In the genomic region with DNA sequence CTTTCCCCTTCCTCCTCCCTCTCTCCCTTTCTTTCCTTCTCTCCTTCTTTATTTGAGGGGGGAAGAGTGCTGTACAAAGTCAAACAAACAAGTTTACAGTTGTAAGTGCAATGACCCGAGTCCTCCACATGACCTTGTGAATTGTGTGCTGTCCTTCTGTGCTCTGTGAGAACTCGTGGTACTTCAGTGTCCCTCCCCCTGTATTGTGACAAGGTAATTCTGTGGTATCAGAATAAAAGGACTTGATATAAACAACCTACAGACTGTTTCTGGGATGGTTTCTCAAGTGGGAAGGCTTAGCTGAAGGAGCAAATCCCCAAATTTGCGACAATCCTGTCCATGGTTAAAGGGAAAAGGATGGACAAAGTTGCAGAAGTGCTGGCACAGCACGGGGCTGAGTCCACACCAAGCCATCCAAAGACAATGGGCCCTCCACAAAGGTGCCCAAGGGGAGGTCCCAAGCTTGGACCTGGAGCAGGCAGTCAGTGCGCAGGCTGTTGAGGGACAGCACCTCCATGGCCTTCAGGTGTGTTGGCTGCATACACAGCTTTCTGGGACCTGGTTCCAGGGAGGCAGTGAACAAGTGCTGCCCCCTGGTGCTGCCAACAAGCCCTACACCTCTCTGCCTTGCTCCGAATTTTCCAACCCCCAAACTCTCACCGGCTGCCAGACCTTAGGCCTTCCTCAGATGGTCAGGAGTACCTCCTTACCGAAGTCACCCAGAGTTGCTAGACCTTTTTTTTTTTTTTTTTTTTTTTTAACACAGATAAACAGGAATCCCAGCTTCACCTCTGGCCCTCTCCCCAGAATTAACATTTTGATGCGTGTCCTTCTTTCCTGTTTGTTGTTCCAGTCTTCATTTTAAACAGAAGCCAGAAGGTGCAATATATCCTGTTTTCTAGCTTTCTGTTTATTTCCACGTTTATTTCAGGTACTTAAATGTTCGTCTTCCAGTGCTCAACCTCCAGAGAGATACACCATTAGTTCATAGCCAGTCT, we compare ENCODE assay signal across 8 cellular contexts. TPM values are rescaled to one million over a fixed set of nuclear protein-coding genes. Genes with fewer than 3 reads are reported as not detected.
DNase-seq lines count a peak whose midpoint lies in the region; ATAC-seq and TF ChIP-seq lines count a peak whose summit lies in the region.

No MANE protein-coding gene starts in this region.

- DNase-seq in A673 (ENCODE audit: low spot score) (peak; percentile 43), HFFc6 (peak; percentile 43), myocyte (ENCODE audit: low read depth) (peak; percentile 61), NCI-H2029 treated with DMSO at 0.1 percent for 48 hours (lab: John Stamatoyannopoulos, UW) (no peak), NCI-H2196 (lab: John Stamatoyannopoulos, UW; ENCODE audit: unreplicated experiment) (no peak)
- peak; percentile 52 to 67 for DNase-seq in activated CD4-positive, alpha-beta T cell treated with anti-CD3 and anti-CD28 coated beads, Interleukin-2, amount 50 U/mL, for 24 hours (ENCODE audit: low read depth in 1 of 2, low spot score in 1 of 2)
- DNase-seq in effector memory CD8-positive, alpha-beta T cell, result peak; percentile 58 to 66 (median 65)
- DNase-seq in stimulated activated naive CD8-positive, alpha-beta T cell treated with anti-CD3 and anti-CD28 coated beads, Interleukin-15, amount 100 ng/mL, for 72 hours, result peak; percentile 71 to 76

- H3K4me3 ChIP-seq in A673 (ENCODE audit: low read depth, low read length, poor library complexity, severe bottlenecking), result no peak overlapping the region

- POLR2A ChIA-PET in A673 (lab: Charles Lee; ENCODE audit: low non-redundant PET), result interaction anchor here (0.6 kb wide), 2 partner anchors 132 to 134 kb away, joined by 4 to 19 read pairs; no protein-coding TSS in a partner anchor

- peaks cover 2% of the 10 kb centered on the region for H3K36me3 ChIP-seq in A673 (ENCODE audit: insufficient read depth, low read length, poor library complexity, severe bottlenecking)

- BruUV-seq in A673 (replicated peaks; lab: Mats Ljungman, UMichigan), result no TSS peak

- H3K9me3 Mint-ChIP-seq in HFFc6, result no peaks in the 10 kb centered on the region
- no peaks in the 10 kb centered on the region for H3K9me3 Mint-ChIP-seq in effector memory CD8-positive, alpha-beta T cell
- no peaks in the 10 kb centered on the region for H3K9me3 Mint-ChIP-seq in stimulated activated naive CD8-positive, alpha-beta T cell treated with anti-CD3 and anti-CD28 coated beads, Interleukin-15, amount 100 ng/mL, for 72 hours

- peaks cover 27% of the 10 kb centered on the region for H3K4me1 Mint-ChIP-seq in HFFc6 (ENCODE audit: low read depth)
- peaks cover 17% of the 10 kb centered on the region in 2 donors for H3K4me1 Mint-ChIP-seq in effector memory CD8-positive, alpha-beta T cell (ENCODE audit: low read depth in 2 of 2)
- peaks cover 34% of the 10 kb centered on the region for H3K4me1 Mint-ChIP-seq in stimulated activated naive CD8-positive, alpha-beta T cell treated with anti-CD3 and anti-CD28 coated beads, Interleukin-15, amount 100 ng/mL, for 72 hours

- intact Hi-C loops in A673 (cut with micrococcal nuclease; ENCODE audit: unreplicated experiment), result loop anchor here (1.0 kb wide), 1 partner anchor 132 kb away; no protein-coding TSS in a partner anchor

- no peaks in the 10 kb centered on the region for H3K27me3 ChIP-seq in A673 (replicated peaks; ENCODE audit: insufficient read depth, low read depth, low read length, poor library complexity)

- no peaks in the 10 kb centered on the region for H3K4me1 ChIP-seq in A673 (ENCODE audit: insufficient read depth, low read length, poor library complexity, severe bottlenecking)

- H3K4me3 Mint-ChIP-seq in HFFc6, result peak overlapping the region; percentile 68
- peak overlapping the region in 1 of 2 donors; percentile 40 for H3K4me3 Mint-ChIP-seq in effector memory CD8-positive, alpha-beta T cell
- H3K4me3 Mint-ChIP-seq in stimulated activated naive CD8-positive, alpha-beta T cell treated with anti-CD3 and anti-CD28 coated beads, Interleukin-15, amount 100 ng/mL, for 72 hours, result peak overlapping the region; percentile 14 to 68

- H3K9me3 ChIP-seq in A673 (ENCODE audit: low read depth, low read length, poor library complexity, severe bottlenecking), result no peaks in the 10 kb centered on the region

- peak; percentile 66 for TF ChIP-seq CTCF in A673 (conservative IDR thresholded peaks at IDR 0.05; ENCODE audit: low read depth, low read length)
- TF ChIP-seq CTCF in HFFc6 (IDR thresholded peaks at IDR 0.05), result peak; percentile 92

- ATAC-seq in effector memory CD8-positive, alpha-beta T cell (replicated peaks), result no peak
- ATAC-seq in stimulated activated naive CD8-positive, alpha-beta T cell treated with anti-CD3 and anti-CD28 coated beads, Interleukin-15, amount 100 ng/mL, for 72 hours, result no peak

- peak overlapping the region; percentile 64; the same call in 1 of the 2 replicates for H3K27ac Mint-ChIP-seq in HFFc6
- no peak overlapping the region for H3K27ac Mint-ChIP-seq in effector memory CD8-positive, alpha-beta T cell
- H3K27ac Mint-ChIP-seq in stimulated activated naive CD8-positive, alpha-beta T cell treated with anti-CD3 and anti-CD28 coated beads, Interleukin-15, amount 100 ng/mL, for 72 hours, result no peak overlapping the region

- H3K27me3 Mint-ChIP-seq in HFFc6 (ENCODE audit: insufficient read depth), result no peaks in the 10 kb centered on the region
- H3K27me3 Mint-ChIP-seq in effector memory CD8-positive, alpha-beta T cell, result peaks cover 0 to 24% of the 10 kb centered on the region in 2 donors
- no peaks in the 10 kb centered on the region for H3K27me3 Mint-ChIP-seq in stimulated activated naive CD8-positive, alpha-beta T cell treated with anti-CD3 and anti-CD28 coated beads, Interleukin-15, amount 100 ng/mL, for 72 hours

- H3K27ac ChIP-seq in A673 (ENCODE audit: low read depth, low read length, poor library complexity, severe bottlenecking), result no peak overlapping the region

- CTCF ChIA-PET in A673 (lab: Charles Lee), result interaction anchor here (0.5 to 1.6 kb wide), 3 partner anchors 107 to 306 kb away, joined by 3 to 33 read pairs (median 13); no protein-coding TSS in a partner anchor

- peaks cover 3% of the 10 kb centered on the region for H3K36me3 Mint-ChIP-seq in HFFc6 (ENCODE audit: low read depth)
- H3K36me3 Mint-ChIP-seq in effector memory CD8-positive, alpha-beta T cell (ENCODE audit: insufficient read depth), result peaks cover 12% of the 10 kb centered on the region

RNA-seq across cellular contexts. Expression of gene APEH, which starts 2.6 kb away (rescaled TPM):
- 64.9 and 67.4 TPM in 2 replicates for total RNA-seq in A673 (2021)
- total RNA-seq in HFFc6 (2021; fragmentation: NEBNext Ultra II Directional; extraction: Animal tissue kit (Norgen Biotek cat#: 25700)), result 100 to 1,000 TPM in 5 of 6 experiments, 10 to 100 TPM in 1; 98.5 to 126 (median 112) TPM
- total RNA-seq in myocyte, result 121 and 124 TPM in 2 replicates
- 116 TPM for polyA plus RNA-seq in myocyte (2012)

RNA-seq across cellular contexts. Expression of gene MST1, which starts 17.7 kb away (rescaled TPM):
- total RNA-seq in A673 (2021) (3.7 and 4.5 TPM in 2 replicates), myocyte (10.8 and 15.7 TPM in 2 replicates)
- 1 to 10 TPM; 3.4 to 7.4 (median 4.8) TPM for total RNA-seq in HFFc6 (2021; fragmentation: NEBNext Ultra II Directional; extraction: Animal tissue kit (Norgen Biotek cat#: 25700))
- polyA plus RNA-seq in myocyte (2012), result 25.4 TPM

RNA-seq across cellular contexts. Expression of gene RNF123, which starts 17.8 kb away (rescaled TPM):
- total RNA-seq in A673 (2021) (31.0 and 31.5 TPM in 2 replicates), myocyte (50.7 and 57.5 TPM in 2 replicates)
- total RNA-seq in HFFc6 (2021; fragmentation: NEBNext Ultra II Directional; extraction: Animal tissue kit (Norgen Biotek cat#: 25700)), result 10 to 100 TPM; 35.3 to 44.2 (median 39.8) TPM
- 43.1 TPM for polyA plus RNA-seq in myocyte (2012)

RNA-seq across cellular contexts. Expression of gene AMIGO3, which starts 47.9 kb away (rescaled TPM):
- total RNA-seq in A673 (2021) (0.28 TPM in 1 of 2 replicates, not detected in the other), myocyte (1.3 and 1.8 TPM in 2 replicates)
- total RNA-seq in HFFc6 (2021; fragmentation: NEBNext Ultra II Directional; extraction: Animal tissue kit (Norgen Biotek cat#: 25700)), result under 1 TPM in 2 of 6 experiments, not detected in 4; 0.43 to 0.61 TPM
- 1.6 TPM for polyA plus RNA-seq in myocyte (2012)

RNA-seq across cellular contexts. Expression of gene GMPPB, which starts 52.2 kb away (rescaled TPM):
- 15.2 and 16.6 TPM in 2 replicates for total RNA-seq in A673 (2021)
- 10 to 100 TPM; 30.5 to 39.4 (median 34.8) TPM for total RNA-seq in HFFc6 (2021; fragmentation: NEBNext Ultra II Directional; extraction: Animal tissue kit (Norgen Biotek cat#: 25700))
- 21.9 and 30.0 TPM in 2 replicates for total RNA-seq in myocyte
- 37.0 TPM for polyA plus RNA-seq in myocyte (2012)

Comparison
In these comparisons a context has a peak if more than half of its experiments do, and no peak if none do; other contexts are left out.
1. DNase-seq: peak in A673 (single experiment), HFFc6 (single experiment), activated CD4-positive, alpha-beta T cell treated with anti-CD3 and anti-CD28 coated beads, Interleukin-2, amount 50 U/mL, for 24 hours (2 of 2), effector memory CD8-positive, alpha-beta T cell (3 of 3), myocyte (single experiment) and stimulated activated naive CD8-positive, alpha-beta T cell treated with anti-CD3 and anti-CD28 coated beads, Interleukin-15, amount 100 ng/mL, for 72 hours (2 of 2); none in NCI-H2029 treated with DMSO at 0.1 percent for 48 hours (single experiment) and NCI-H2196 (single experiment).